Comparison of ENCODE assay signal across 8 cellular contexts in the genomic region with DNA sequence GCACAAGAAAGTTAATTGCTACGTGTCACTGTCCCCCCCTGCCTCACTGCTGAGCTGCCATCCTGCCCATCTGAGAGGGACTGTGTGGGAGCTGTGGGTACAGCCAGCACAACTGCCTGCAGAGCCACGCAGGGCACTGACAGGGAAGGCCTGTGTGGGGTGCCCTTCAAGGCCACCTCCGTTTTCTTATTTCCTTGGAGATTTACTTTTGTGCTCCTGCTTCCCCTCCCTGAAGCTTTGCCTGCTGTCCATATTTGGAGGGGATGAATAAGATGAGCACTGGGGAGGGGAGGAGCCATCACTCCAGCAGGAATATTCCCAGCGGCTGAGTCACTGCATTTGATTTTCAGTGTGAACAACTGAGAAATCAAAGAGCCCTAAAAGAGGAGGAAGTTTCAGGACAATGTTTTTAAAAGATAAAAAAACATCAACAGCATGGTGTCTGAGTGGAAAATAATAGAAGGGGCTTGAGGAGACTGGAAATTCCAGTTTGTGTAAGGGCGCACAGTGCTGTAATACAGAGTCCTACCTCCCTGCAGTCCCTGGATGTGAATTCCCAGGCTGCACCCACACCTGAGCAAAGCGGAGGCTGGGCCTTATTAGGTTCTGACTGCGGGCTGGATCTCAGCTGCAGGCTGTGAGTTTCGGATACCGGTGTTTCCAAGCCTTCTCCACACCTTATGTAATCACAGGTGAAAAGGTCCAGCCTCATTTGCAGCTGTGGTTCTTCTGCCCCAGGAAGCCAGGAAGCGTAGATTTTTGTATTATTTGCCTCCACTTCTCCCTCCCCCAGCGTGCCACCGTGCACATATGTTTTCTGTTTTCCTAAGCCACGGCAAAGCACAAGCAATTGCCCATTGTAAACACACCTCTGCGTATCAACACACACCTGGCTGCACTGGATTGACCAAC.
DNase-seq lines count a peak whose midpoint lies in the region; ATAC-seq and TF ChIP-seq lines count a peak whose summit lies in the region.

No MANE protein-coding gene starts in this region.

- no peak overlapping the region for H3K4me3 ChIP-seq in heart right ventricle

- H3K9me3 ChIP-seq in T-helper 17 cell (ENCODE audit: control insufficient read depth, low read length, poor library complexity, severe bottlenecking) (no peaks in the 10 kb centered on the region), heart right ventricle (no peaks in the 10 kb centered on the region)

- no peak overlapping the region for H3K27ac Mint-ChIP-seq in T-helper 17 cell
- H3K27ac Mint-ChIP-seq in stimulated activated memory B cell treated with anti-CD40 and anti-IgM and Interleukin-4, amounts not matched to agents 10 μg/mL and 1 μg/mL and 100 μg/mL, for 72 hours: peak overlapping the region; percentile 43

- TF ChIP-seq CTCF in heart right ventricle (IDR thresholded peaks at IDR 0.05): no peak

- intact Hi-C loops in Right ventricle myocardium inferior (cut with DNase I): no loop called here
- intact Hi-C loops in cardiac septum (cut with DNase I): no loop called here
- intact Hi-C loops in heart right ventricle (cut with DNase I): loop anchor here in 3 of 10 donors (5.0 kb wide), 2 partner anchors 226 to 231 kb away; a partner anchor contains a TSS

- H3K9me3 Mint-ChIP-seq in stimulated activated memory B cell treated with anti-CD40 and anti-IgM and Interleukin-4, amounts not matched to agents 10 μg/mL and 1 μg/mL and 100 μg/mL, for 72 hours: no peaks in the 10 kb centered on the region

- peak overlapping the region; percentile 39 for H3K4me3 Mint-ChIP-seq in T-helper 17 cell
- H3K4me3 Mint-ChIP-seq in stimulated activated memory B cell treated with anti-CD40 and anti-IgM and Interleukin-4, amounts not matched to agents 10 μg/mL and 1 μg/mL and 100 μg/mL, for 72 hours: no peak overlapping the region

- H3K36me3 ChIP-seq in heart right ventricle: peaks cover 0 to 9% (median 0%) of the 10 kb centered on the region in 9 donors

- H3K4me1 Mint-ChIP-seq in T-helper 17 cell: peaks cover 28% of the 10 kb centered on the region
- H3K4me1 Mint-ChIP-seq in stimulated activated memory B cell treated with anti-CD40 and anti-IgM and Interleukin-4, amounts not matched to agents 10 μg/mL and 1 μg/mL and 100 μg/mL, for 72 hours: peaks cover 48% of the 10 kb centered on the region

- ATAC-seq in Right ventricle myocardium inferior (peak; percentile 46), T-helper 17 cell (no peak), heart right ventricle (peak; percentile 66 to 85 (median 77)), GM21360 (IDR thresholded peaks at IDR 0.05; ENCODE audit: unreplicated experiment) (no peak)
- ATAC-seq in stimulated activated memory B cell treated with anti-CD40 and anti-IgM and Interleukin-4, amounts not matched to agents 10 μg/mL and 1 μg/mL and 100 μg/mL, for 72 hours: no peak

- WGBS in heart right ventricle, 2 donors: 70 to 77% methylated on average over 14 of the region's 14 CpGs

- peaks cover 6% of the 10 kb centered on the region for H3K36me3 Mint-ChIP-seq in T-helper 17 cell (ENCODE audit: low read depth)
- peaks cover 79% of the 10 kb centered on the region for H3K36me3 Mint-ChIP-seq in stimulated activated memory B cell treated with anti-CD40 and anti-IgM and Interleukin-4, amounts not matched to agents 10 μg/mL and 1 μg/mL and 100 μg/mL, for 72 hours

- no peaks in the 10 kb centered on the region for H3K27me3 ChIP-seq in heart right ventricle

- H3K27me3 Mint-ChIP-seq in T-helper 17 cell: no peaks in the 10 kb centered on the region
- no peaks in the 10 kb centered on the region for H3K27me3 Mint-ChIP-seq in stimulated activated memory B cell treated with anti-CD40 and anti-IgM and Interleukin-4, amounts not matched to agents 10 μg/mL and 1 μg/mL and 100 μg/mL, for 72 hours

- peaks cover 7 to 72% (median 52%) of the 10 kb centered on the region in 9 donors for H3K4me1 ChIP-seq in heart right ventricle

- peak overlapping the region in 5 of 10 donors; percentile 6 to 58 (median 41) for H3K27ac ChIP-seq in heart right ventricle

- DNase-seq in Right ventricle myocardium inferior (ENCODE audit: missing footprints) (no peak), cardiac septum (ENCODE audit: low spot score) (no peak), T-helper 17 cell (no peak), heart right ventricle (peak in 1 of 2 donors; percentile 51), GOT3 (lab: John Stamatoyannopoulos, UW) (no peak)
- DNase-seq in activated CD4-positive, alpha-beta T cell treated with anti-CD3 and anti-CD28 coated beads, Interleukin-2, amount 50 U/mL, for 1 hour: no peak

Comparison
In these comparisons a context has a peak if more than half of its experiments do, and no peak if none do; other contexts are left out.
1. ATAC-seq: peak in Right ventricle myocardium inferior (single experiment) and heart right ventricle (8 of 8); none in T-helper 17 cell (single experiment), stimulated activated memory B cell treated with anti-CD40 and anti-IgM and Interleukin-4, amounts not matched to agents 10 μg/mL and 1 μg/mL and 100 μg/mL, for 72 hours (single experiment) and GM21360 (single experiment).